Comparison of ENCODE assay signal across 10 cellular contexts in the genomic region with DNA sequence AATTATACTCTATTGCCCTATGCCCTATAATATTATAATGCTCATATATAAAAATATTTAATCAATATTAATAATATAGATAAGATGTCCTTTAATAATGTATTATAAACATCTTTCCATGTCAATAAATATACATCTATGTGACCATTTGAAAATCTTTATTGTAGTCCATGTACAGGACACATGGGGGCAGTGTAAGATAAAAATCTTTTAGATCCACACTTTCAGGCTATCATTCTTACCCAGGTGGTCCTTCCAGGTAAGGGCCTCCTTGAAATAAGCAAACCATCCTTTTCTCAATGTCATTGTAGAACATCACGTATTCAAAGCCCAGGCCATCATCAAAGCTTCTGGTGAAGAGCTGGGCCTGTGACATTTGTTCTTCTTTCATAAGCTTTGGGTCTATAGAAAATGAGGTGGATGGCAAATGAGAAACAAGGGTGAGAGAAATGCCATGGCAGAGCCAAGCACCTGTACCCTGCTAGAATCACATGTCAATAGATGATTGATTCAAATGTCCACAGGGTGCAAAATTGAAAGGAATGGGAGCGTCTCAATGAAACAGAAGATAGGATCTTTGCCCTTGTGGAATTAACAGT. TPM values are rescaled to one million over a fixed set of nuclear protein-coding genes. Genes with fewer than 3 reads are reported as not detected.
A peak's percentile ranks its signal among the peaks of the same experiment; 100 is the strongest.
DNase-seq lines count a peak whose midpoint lies in the region; ATAC-seq, FAIRE-seq and TF ChIP-seq lines count a peak whose summit lies in the region.
"Had no signal": no experiment of that assay in that cellular context is flagged by ENCODE, and none has a peak within 500 bp of the region (broad histone marks: within the 10 kb centered on the region; RNA-seq: fewer than 3 reads in every experiment).

No MANE protein-coding gene starts in this region.

- no peak for DNase-seq in kidney
- DNase-seq in anterior cingulate cortex (lab: John Stamatoyannopoulos, UW), result no peak
- no peak for DNase-seq in GM19238 (ENCODE audit: insufficient read length, low spot score)
- no peak for DNase-seq in stimulated activated CD4-positive, alpha-beta T cell treated with anti-CD3 and anti-CD28 coated beads, Interleukin-4, amount 100 ng/mL, for 1 hour

- TF ChIP-seq CTCF in C4-2B (conservative IDR thresholded peaks at IDR 0.05) (peak; percentile 72), GM12875 (IDR thresholded peaks at IDR 0.05; ENCODE audit: borderline replicate concordance, insufficient read depth, low read depth, low read length) (peak; percentile 5; the same call in 1 of the 2 replicates), SU-DHL-6 (IDR thresholded peaks at IDR 0.05; ENCODE audit: insufficient read depth, low read length, poor library complexity, severe bottlenecking) (peak; percentile 46), kidney (IDR thresholded peaks at IDR 0.05; ENCODE audit: borderline replicate concordance, extremely low read depth, insufficient read depth) (peak; percentile 37)

- intact Hi-C loops in kidney (cut with DNase I), result no loop called here

- peaks cover 8% of the 10 kb centered on the region; the same call in 1 of the 2 replicates for H3K36me3 ChIP-seq in SU-DHL-6 (ENCODE audit: low read length)
- H3K36me3 ChIP-seq in kidney (ENCODE audit: control insufficient read depth in 1 of 2, insufficient read depth in 2 of 2, low read length in 2 of 2), result peaks cover 6 to 7% of the 10 kb centered on the region in 2 donors

- H3K79me2 ChIP-seq in SU-DHL-6 (ENCODE audit: insufficient read depth, low read length), result no peaks in the 10 kb centered on the region

- no peak overlapping the region for H2AFZ ChIP-seq in SU-DHL-6 (ENCODE audit: low read depth, low read length, severe bottlenecking)

- no peak for ATAC-seq in GM19351 (IDR thresholded peaks at IDR 0.05; ENCODE audit: unreplicated experiment)
- ATAC-seq: gastroesophageal sphincter had no signal

- H3K4me3 ChIP-seq in GM12875 (ENCODE audit: low read depth, low read length) (no peak overlapping the region), SU-DHL-6 (ENCODE audit: insufficient read depth, low read length, poor library complexity, severe bottlenecking) (no peak overlapping the region), kidney (ENCODE audit: low read length in 2 of 2) (no peak overlapping the region)
- H3K4me3 ChIP-seq: gastroesophageal sphincter had no signal

- H3K27ac ChIP-seq in C4-2B (no peak overlapping the region), SU-DHL-6 (ENCODE audit: low read depth, low read length) (no peak overlapping the region), kidney (ENCODE audit: low read depth in 2 of 2, low read length in 2 of 2) (no peak overlapping the region)
- H3K27ac ChIP-seq: gastroesophageal sphincter had no signal

- H4K20me1 ChIP-seq in SU-DHL-6 (ENCODE audit: low read depth, low read length), result no peaks in the 10 kb centered on the region

- no peaks in the 10 kb centered on the region for H3K9me2 ChIP-seq in SU-DHL-6 (replicated peaks; ENCODE audit: insufficient read depth, low read length)

- no peaks in the 10 kb centered on the region for H3K27me3 ChIP-seq in SU-DHL-6 (ENCODE audit: low read length)
- H3K27me3 ChIP-seq: gastroesophageal sphincter had no signal

- H3K9ac ChIP-seq in SU-DHL-6 (ENCODE audit: low read length) (no peak overlapping the region), kidney (ENCODE audit: low read length in 2 of 2) (no peak overlapping the region)

- no peaks in the 10 kb centered on the region for H3F3A ChIP-seq in SU-DHL-6 (ENCODE audit: insufficient read depth)

- no peak overlapping the region for H3K4me2 ChIP-seq in SU-DHL-6 (ENCODE audit: low read depth, low read length, poor library complexity, severe bottlenecking)

- FAIRE-seq in kidney (lab: Jason Lieb, UNC), result peak; percentile 89
- FAIRE-seq: H54 had no signal

- no peaks in the 10 kb centered on the region for H3K4me1 ChIP-seq in kidney (ENCODE audit: control insufficient read depth in 1 of 2, insufficient read depth in 1 of 2, low read depth in 1 of 2, low read length in 2 of 2)
- H3K4me1 ChIP-seq: gastroesophageal sphincter had no signal

- H3K9me3 ChIP-seq in SU-DHL-6 (ENCODE audit: insufficient read depth, low read length) (no peaks in the 10 kb centered on the region), kidney (ENCODE audit: control insufficient read depth in 1 of 2, low read length in 2 of 2) (no peaks in the 10 kb centered on the region)
- H3K9me3 ChIP-seq: gastroesophageal sphincter had no signal

RNA-seq across cellular contexts. Expression of a gene that starts 20.2 kb away (rescaled TPM):
- total RNA-seq in kidney, result 17.5 TPM
- 27.9 TPM for polyA plus RNA-seq in kidney (ENCODE audit: insufficient read depth, low read depth, low replicate concordance)

RNA-seq across cellular contexts. Expression of a gene that starts 35.6 kb away (rescaled TPM):
- total RNA-seq in kidney, result not detected
- not detected for polyA plus RNA-seq in kidney (ENCODE audit: insufficient read depth, low read depth, low replicate concordance)
- total RNA-seq: gastroesophageal sphincter had no signal

RNA-seq across cellular contexts. Expression of a gene that starts 49.5 kb away (rescaled TPM):
- 0.57 TPM for total RNA-seq in kidney
- 0.43 TPM for polyA plus RNA-seq in kidney (ENCODE audit: insufficient read depth, low read depth, low replicate concordance)
- total RNA-seq: gastroesophageal sphincter had no signal

RNA-seq across cellular contexts. Expression of a gene that starts 57.5 kb away (rescaled TPM):
- total RNA-seq in kidney, result 19.1 TPM
- 34.5 TPM for polyA plus RNA-seq in kidney (ENCODE audit: insufficient read depth, low read depth, low replicate concordance)

Comparison
In these comparisons a context has a peak if more than half of its experiments do, and no peak if none do; other contexts are left out.
1. CTCF ChIP-seq: peak in every context shown above with its lines; median percentile 72 in C4-2B; 46 in SU-DHL-6; 37 in kidney; 5 in GM12875.